Comparison of ENCODE assay signal across 12 cellular contexts in the genomic region with DNA sequence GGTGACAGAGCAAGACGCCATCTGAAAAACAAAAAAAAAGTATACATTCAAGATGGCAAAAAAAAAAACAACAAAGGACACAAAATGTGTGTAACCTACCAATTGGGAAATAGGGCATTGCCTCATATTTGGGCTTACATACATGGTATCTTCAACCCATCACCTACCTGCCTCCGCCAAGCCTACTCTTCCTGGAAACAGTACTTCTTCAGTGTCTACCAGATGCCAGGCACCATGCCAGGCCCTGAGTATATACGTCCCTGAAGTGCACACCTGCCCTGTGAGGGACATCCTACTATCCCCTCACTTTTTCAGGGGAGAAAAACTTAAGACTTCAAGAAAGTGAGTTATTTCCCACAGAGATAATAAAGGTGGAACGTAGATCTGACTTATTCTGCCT.
A peak's percentile ranks its signal among the peaks of the same experiment; 100 is the strongest.
DNase-seq lines count a peak whose midpoint lies in the region; ATAC-seq, FAIRE-seq and TF ChIP-seq lines count a peak whose summit lies in the region.
"Had no signal": no experiment of that assay in that cellular context is flagged by ENCODE, and none has a peak within 500 bp of the region (broad histone marks: within the 10 kb centered on the region; RNA-seq: fewer than 3 reads in every experiment).

No MANE protein-coding gene starts in this region.

- peaks cover 63% of the 10 kb centered on the region for H3K4me1 Mint-ChIP-seq in Caco-2 (ENCODE audit: low read depth, unreplicated experiment)

- intact Hi-C loops in Caco-2 (cut with micrococcal nuclease; ENCODE audit: unreplicated experiment): no loop called here
- intact Hi-C loops in body of pancreas (cut with DNase I): no loop called here

- CTCF ChIA-PET in A549 (lab: Yijun Ruan, JAX): interaction anchor here (1.1 kb wide), 1 partner anchor 135 kb away, joined by 3 read pairs; no protein-coding TSS in a partner anchor
- CTCF ChIA-PET in Caco-2 (lab: Charles Lee): no interaction called here

- no TSS peak for BruUV-seq in Caco-2 (replicated peaks; lab: Mats Ljungman, UMichigan)

- H3K36me3 ChIP-seq in Caco-2 (ENCODE audit: control insufficient read depth, insufficient read depth, low read length) (no peaks in the 10 kb centered on the region), body of pancreas (replicated peaks in 1 of 2; ENCODE audit: insufficient read depth in 1 of 2, low read depth in 2 of 2) (no peaks in the 10 kb centered on the region), osteoblast (ENCODE audit: insufficient read depth, low read length) (no peaks in the 10 kb centered on the region)

- no peak overlapping the region for H3K4me3 Mint-ChIP-seq in Caco-2 (ENCODE audit: unreplicated experiment)

- FAIRE-seq in A549 (lab: Jason Lieb, UNC): no peak
- FAIRE-seq: urothelium cell line had no signal

- H2AFZ ChIP-seq in osteoblast (ENCODE audit: low read length): no peak overlapping the region

- POLR2A ChIA-PET in A549 (lab: Yijun Ruan, JAX): no interaction called here
- POLR2A ChIA-PET in Caco-2 (lab: Charles Lee): no interaction called here

- peak overlapping the region; percentile 94 to 95; a peak in 4 of 6 replicates for H3K27ac ChIP-seq in A549
- peak overlapping the region in 3 of 4 donors; percentile 92 to 96 (median 93) for H3K27ac ChIP-seq in body of pancreas
- peak overlapping the region; percentile 95 for H3K27ac ChIP-seq in osteoblast (ENCODE audit: low read depth, low read length)

- no peak for TF ChIP-seq RAD21 in A549 (conservative IDR thresholded peaks at IDR 0.05 in 1 of 2, IDR thresholded peaks at IDR 0.05 in 1 of 2)

- H4K20me1 ChIP-seq in osteoblast (ENCODE audit: insufficient read depth, low read length): no peaks in the 10 kb centered on the region

- H3K9me3 ChIP-seq in A549 (no peaks in the 10 kb centered on the region), Caco-2 (no peaks in the 10 kb centered on the region), body of pancreas (no peaks in the 10 kb centered on the region), osteoblast (ENCODE audit: low read depth, low read length) (no peaks in the 10 kb centered on the region)

- H3K36me3 Mint-ChIP-seq in Caco-2 (ENCODE audit: insufficient read depth, unreplicated experiment): peaks cover 14% of the 10 kb centered on the region

- peaks cover 69% of the 10 kb centered on the region for H3K4me1 ChIP-seq in A549
- peaks cover 60% of the 10 kb centered on the region for H3K4me1 ChIP-seq in Caco-2
- peaks cover 54% of the 10 kb centered on the region for H3K4me1 ChIP-seq in body of pancreas
- H3K4me1 ChIP-seq in osteoblast (ENCODE audit: insufficient read depth, low read length): peaks cover 56% of the 10 kb centered on the region

- H3K4me3 ChIP-seq in A549: no peak overlapping the region
- H3K4me3 ChIP-seq in Caco-2 (ENCODE audit: low read depth, low read length): no peak overlapping the region
- H3K4me3 ChIP-seq in body of pancreas: no peak overlapping the region
- no peak overlapping the region for H3K4me3 ChIP-seq in osteoblast (ENCODE audit: insufficient read depth, low read length)

- H3K27me3 ChIP-seq in Caco-2 (replicated peaks; ENCODE audit: control insufficient read depth, insufficient read depth, low read length) (no peaks in the 10 kb centered on the region), body of pancreas (no peaks in the 10 kb centered on the region), osteoblast (ENCODE audit: insufficient read depth, low read length) (no peaks in the 10 kb centered on the region)

- TF ChIP-seq EP300 in A549 (IDR thresholded peaks at IDR 0.05): no peak

- no peak for TF ChIP-seq POLR2A in A549 (IDR thresholded peaks at IDR 0.05; ENCODE audit: low read length)
- no peak for TF ChIP-seq POLR2A in body of pancreas (IDR thresholded peaks at IDR 0.05)

- no peaks in the 10 kb centered on the region for H3K79me2 ChIP-seq in osteoblast (ENCODE audit: insufficient read depth, low read length)

- DNase-seq in A549 (ENCODE audit: low read depth in 1 of 2, low spot score in 1 of 2): no peak
- no peak for DNase-seq in Caco-2
- DNase-seq in body of pancreas: peak in 1 of 4 donors; percentile 15
- DNase-seq in osteoblast (ENCODE audit: insufficient read length, low spot score, missing footprints): no peak
- no peak for DNase-seq in NAMALWA (ENCODE audit: low spot score)
- no peak for DNase-seq in superior temporal gyrus (ENCODE audit: extremely low spot score)
- DNase-seq: islet precursor cell, NCI-H1436, occipital lobe had no signal

- ATAC-seq in A549 (no peak), body of pancreas (no peak), HG02610 (IDR thresholded peaks at IDR 0.05; ENCODE audit: unreplicated experiment) (no peak), HG03045 (IDR thresholded peaks at IDR 0.05; ENCODE audit: unreplicated experiment) (no peak)

- H3K9me3 Mint-ChIP-seq in Caco-2 (ENCODE audit: unreplicated experiment): no peaks in the 10 kb centered on the region

- H3K27ac Mint-ChIP-seq in Caco-2 (ENCODE audit: unreplicated experiment): peak overlapping the region; percentile 94

- WGBS in A549 (ENCODE audit: missing lambda C conversion rate): 92% methylated on average over 4 of the region's 4 CpGs
- 77 to 79% methylated on average over 4 of the region's 4 CpGs for WGBS in body of pancreas, 2 donors

- H3K4me2 ChIP-seq in A549 (no peak overlapping the region), osteoblast (ENCODE audit: insufficient read depth, low read length) (no peak overlapping the region)

- H3K27me3 Mint-ChIP-seq in Caco-2 (ENCODE audit: insufficient read depth, unreplicated experiment): no peaks in the 10 kb centered on the region

- TF ChIP-seq CTCF in A549 (IDR thresholded peaks at IDR 0.05): no peak
- TF ChIP-seq CTCF in Caco-2 (IDR thresholded peaks at IDR 0.05; ENCODE audit: insufficient read depth in 1 of 2, low read depth in 1 of 2, low read length in 1 of 2, severe bottlenecking in 1 of 2, unreplicated experiment in 1 of 2): no peak
- TF ChIP-seq CTCF in body of pancreas (IDR thresholded peaks at IDR 0.05): no peak
- no peak for TF ChIP-seq CTCF in osteoblast (IDR thresholded peaks at IDR 0.05; ENCODE audit: extremely low read depth, low read depth, low read length)

TF ChIP-seq in A549, 52 proteins besides CTCF, POLR2A, EP300 and RAD21:
- TF ChIP-seq, protein P1, sequence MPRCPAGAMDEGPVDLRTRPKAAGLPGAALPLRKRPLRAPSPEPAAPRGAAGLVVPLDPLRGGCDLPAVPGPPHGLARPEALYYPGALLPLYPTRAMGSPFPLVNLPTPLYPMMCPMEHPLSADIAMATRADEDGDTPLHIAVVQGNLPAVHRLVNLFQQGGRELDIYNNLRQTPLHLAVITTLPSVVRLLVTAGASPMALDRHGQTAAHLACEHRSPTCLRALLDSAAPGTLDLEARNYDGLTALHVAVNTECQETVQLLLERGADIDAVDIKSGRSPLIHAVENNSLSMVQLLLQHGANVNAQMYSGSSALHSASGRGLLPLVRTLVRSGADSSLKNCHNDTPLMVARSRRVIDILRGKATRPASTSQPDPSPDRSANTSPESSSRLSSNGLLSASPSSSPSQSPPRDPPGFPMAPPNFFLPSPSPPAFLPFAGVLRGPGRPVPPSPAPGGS (IDR thresholded peaks at IDR 0.05): no peak
- TF ChIP-seq SREBF2 (IDR thresholded peaks at IDR 0.05) (no peak), RFX5 (IDR thresholded peaks at IDR 0.05) (no peak), ZSCAN20 (CRISPR knock-in tag; IDR thresholded peaks at IDR 0.05) (no peak), HOXA7 (CRISPR knock-in tag; IDR thresholded peaks at IDR 0.05) (no peak), GATA3 (IDR thresholded peaks at IDR 0.05; ENCODE audit: borderline replicate concordance) (no peak), USF2 (IDR thresholded peaks at IDR 0.05) (no peak), EHMT2 (IDR thresholded peaks at IDR 0.05; ENCODE audit: low read depth) (no peak), MYC (IDR thresholded peaks at IDR 0.05; ENCODE audit: borderline replicate concordance, low read length) (no peak), NR3C1 (IDR thresholded peaks at IDR 0.05) (no peak), TFCP2L1 (CRISPR knock-in tag; IDR thresholded peaks at IDR 0.05) (no peak), RNF2 (IDR thresholded peaks at IDR 0.05; ENCODE audit: borderline replicate concordance, low read depth) (no peak), FOSL2 (IDR thresholded peaks at IDR 0.05) (no peak), FOSL2 (CRISPR knock-in tag; IDR thresholded peaks at IDR 0.05) (no peak)
- TF ChIP-seq, protein P2, sequence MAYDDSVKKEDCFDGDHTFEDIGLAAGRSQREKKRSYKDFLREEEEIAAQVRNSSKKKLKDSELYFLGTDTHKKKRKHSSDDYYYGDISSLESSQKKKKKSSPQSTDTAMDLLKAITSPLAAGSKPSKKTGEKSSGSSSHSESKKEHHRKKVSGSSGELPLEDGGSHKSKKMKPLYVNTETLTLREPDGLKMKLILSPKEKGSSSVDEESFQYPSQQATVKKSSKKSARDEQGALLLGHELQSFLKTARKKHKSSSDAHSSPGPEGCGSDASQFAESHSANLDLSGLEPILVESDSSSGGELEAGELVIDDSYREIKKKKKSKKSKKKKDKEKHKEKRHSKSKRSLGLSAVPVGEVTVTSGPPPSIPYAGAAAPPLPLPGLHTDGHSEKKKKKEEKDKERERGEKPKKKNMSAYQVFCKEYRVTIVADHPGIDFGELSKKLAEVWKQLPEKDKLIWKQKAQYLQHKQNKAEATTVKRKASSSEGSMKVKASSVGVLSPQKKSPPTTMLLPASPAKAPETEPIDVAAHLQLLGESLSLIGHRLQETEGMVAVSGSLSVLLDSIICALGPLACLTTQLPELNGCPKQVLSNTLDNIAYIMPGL (CRISPR knock-in tag; IDR thresholded peaks at IDR 0.05; ENCODE audit: borderline replicate concordance): no peak
